ENCODE assay signal across 8 cellular contexts in the genomic region with DNA sequence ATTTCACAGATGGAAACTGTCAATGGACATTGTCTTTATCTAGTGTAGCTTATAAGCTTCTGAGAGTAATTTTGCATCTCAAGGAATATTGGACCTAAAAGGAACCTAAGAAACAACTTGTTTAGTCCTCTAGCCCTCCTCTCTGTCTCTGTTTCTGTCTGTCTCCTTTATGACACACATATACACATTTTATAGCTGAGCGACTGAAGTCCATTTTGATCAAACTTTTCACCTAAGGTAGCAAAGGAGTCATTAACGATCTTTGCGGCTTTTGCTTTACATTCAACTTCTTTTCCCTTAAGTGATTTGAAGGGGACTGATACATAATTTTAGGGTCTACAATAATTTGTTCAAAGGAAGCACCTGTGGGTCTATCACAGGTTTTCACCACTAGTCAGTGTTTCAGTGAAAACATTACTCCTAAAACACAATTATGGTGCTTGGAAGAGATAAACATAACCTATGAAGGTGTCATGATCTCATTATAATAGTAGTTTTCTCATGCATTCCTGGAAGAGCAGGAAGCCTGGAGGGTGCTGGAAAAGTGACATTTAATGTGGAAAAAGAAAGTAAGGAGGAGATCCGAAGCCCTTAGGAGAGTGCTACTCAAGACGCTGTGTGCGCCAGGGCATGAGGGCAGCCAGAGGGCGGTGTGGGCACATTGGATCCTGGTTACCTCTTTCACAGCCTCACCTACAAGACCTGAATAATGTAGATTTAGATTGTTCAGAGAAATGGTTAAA.
A peak's percentile ranks its signal among the peaks of the same experiment; 100 is the strongest.
DNase-seq lines count a peak whose midpoint lies in the region; ATAC-seq and TF ChIP-seq lines count a peak whose summit lies in the region.

No MANE protein-coding gene starts in this region.

- CTCF ChIA-PET in AG04450 (lab: Charles Lee), result interaction anchor here (0.6 to 1.2 kb wide), 8 partner anchors 9 to 315 kb away, joined by 3 to 7 read pairs (median 4); no protein-coding TSS in a partner anchor
- CTCF ChIA-PET in PC-9 (lab: Charles Lee), result no interaction called here

- H3K9me3 ChIP-seq in AG04450 (ENCODE audit: control insufficient read depth, insufficient read depth, low read length) (no peaks in the 10 kb centered on the region), PC-9 (ENCODE audit: insufficient read depth, low read depth) (no peaks in the 10 kb centered on the region), spleen (no peaks in the 10 kb centered on the region)

- POLR2A ChIA-PET in AG04450 (lab: Yijun Ruan, JAX), result no interaction called here
- POLR2A ChIA-PET in PC-9 (lab: Charles Lee; ENCODE audit: unreplicated experiment), result no interaction called here

- no peak for DNase-seq in AG04450 (ENCODE audit: low read depth, low spot score)
- peak in 1 of 2 experiments; percentile 3 for DNase-seq in PC-9
- DNase-seq in activated effector memory CD4-positive, alpha-beta T cell treated with anti-CD3 and anti-CD28 coated beads, Interleukin-2, amount 50 U/mL, for 16 hours, result peak; percentile 85
- peak; percentile 67 for DNase-seq in Right ventricle myocardium superior
- DNase-seq in spleen, result peak; percentile 87

- H4K20me1 ChIP-seq in PC-9 (ENCODE audit: insufficient read depth), result no peaks in the 10 kb centered on the region

- H3F3A ChIP-seq in PC-9 (ENCODE audit: insufficient read depth, low read depth), result no peaks in the 10 kb centered on the region

- H3K4me1 ChIP-seq in PC-9 (replicated peaks; ENCODE audit: insufficient read depth) (no peaks in the 10 kb centered on the region), spleen (peaks cover 0 to 4% (median 0%) of the 10 kb centered on the region in 6 donors)

- no peak overlapping the region for H3K4me3 ChIP-seq in AG04450 (ENCODE audit: low read depth, low read length)
- no peak overlapping the region for H3K4me3 ChIP-seq in PC-9
- no peak overlapping the region for H3K4me3 ChIP-seq in spleen

- BruUV-seq in PC-9 (replicated peaks; lab: Mats Ljungman, UMichigan), result no TSS peak

- 60 to 69% (median 63%) methylated on average over 7 of the region's 7 CpGs for WGBS in spleen, 5 donors

- ATAC-seq in GM19455 (IDR thresholded peaks at IDR 0.05; ENCODE audit: unreplicated experiment), result peak; percentile 53
- peak; percentile 85 for ATAC-seq in Right ventricle myocardium superior (ENCODE audit: poor library complexity)
- no peak for ATAC-seq in GM18502 (IDR thresholded peaks at IDR 0.05; ENCODE audit: poor library complexity, unreplicated experiment)
- no peak for ATAC-seq in GM21515 (IDR thresholded peaks at IDR 0.05; ENCODE audit: unreplicated experiment)

- TF ChIP-seq CTCF in AG04450 (IDR thresholded peaks at IDR 0.05; ENCODE audit: low read depth, low read length), result peak; percentile 65
- peak; percentile 49 for TF ChIP-seq CTCF in PC-9 (conservative IDR thresholded peaks at IDR 0.05)
- peak; percentile 54 to 81 (median 75) for TF ChIP-seq CTCF in spleen (IDR thresholded peaks at IDR 0.05 in 8 of 11, conservative IDR thresholded peaks at IDR 0.05 in 3 of 11)

- TF ChIP-seq POLR2A in spleen (IDR thresholded peaks at IDR 0.05), result no peak

- H3K36me3 ChIP-seq in PC-9 (ENCODE audit: low read depth) (no peaks in the 10 kb centered on the region), spleen (no peaks in the 10 kb centered on the region)

- H3K27me3 ChIP-seq in AG04450 (ENCODE audit: control insufficient read depth, insufficient read depth, low read length), result no peaks in the 10 kb centered on the region
- H3K27me3 ChIP-seq in PC-9 (ENCODE audit: insufficient read depth, low read depth), result no peaks in the 10 kb centered on the region
- no peaks in the 10 kb centered on the region for H3K27me3 ChIP-seq in spleen (replicated peaks in 1 of 7)

- intact Hi-C loops in PC-9 (cut with micrococcal nuclease; ENCODE audit: unreplicated experiment), result loop anchor here (5.0 kb wide), 1 partner anchor 307 kb away; no protein-coding TSS in a partner anchor
- intact Hi-C loops in Right ventricle myocardium superior (cut with DNase I), result loop anchor here (5.0 to 10.0 kb wide), 2 partner anchors 307 to 355 kb away; partner anchors contain the start of gene PIGC
- intact Hi-C loops in spleen (cut with DNase I; ENCODE audit: low total_unique reads), result no loop called here

- H3K27ac ChIP-seq in AG04450 (ENCODE audit: low read depth, low read length) (no peak overlapping the region), PC-9 (no peak overlapping the region), spleen (no peak overlapping the region)

- no peak overlapping the region for H3K4me2 ChIP-seq in PC-9

- no peaks in the 10 kb centered on the region for H3K9me2 ChIP-seq in PC-9 (ENCODE audit: insufficient read depth)

- no peak overlapping the region for H2AFZ ChIP-seq in PC-9

- H3K79me2 ChIP-seq in PC-9 (ENCODE audit: low read depth), result no peaks in the 10 kb centered on the region

Comparison
In these comparisons a context has a peak if more than half of its experiments do, and no peak if none do; other contexts are left out.
1. ATAC-seq: peak in GM19455 (single experiment) and Right ventricle myocardium superior (single experiment); none in GM18502 (single experiment) and GM21515 (single experiment).
2. Peak in every context shown above with its lines, with median percentiles within 50 percentile points of each other: CTCF ChIP-seq.